In genomic region chr12:94263011-94263786, GRCh38 we compare ENCODE assay signal across 8 cellular contexts.
A peak's percentile ranks its signal among the peaks of the same experiment; 100 is the strongest.
DNase-seq lines count a peak whose midpoint lies in the region; ATAC-seq, FAIRE-seq and TF ChIP-seq lines count a peak whose summit lies in the region.

No MANE protein-coding gene starts in this region.

- DNase-seq in CD8-positive, alpha-beta memory T cell = peak; percentile 28 to 72 (median 58)
- no peak for DNase-seq in H9
- peak in 2 of 3 donors; percentile 53 to 65 for DNase-seq in Peyer's patch
- DNase-seq in activated naive CD4-positive, alpha-beta T cell treated with Interleukin-2 at 50 U/mL for 16 hours = peak; percentile 72
- DNase-seq in left colon = peak in 1 of 2 donors; percentile 38
- DNase-seq in stimulated activated CD8-positive, alpha-beta memory T cell treated with anti-CD3 and anti-CD28 coated beads, Interleukin-2, amount 100 ng/mL, for 1 hour (ENCODE audit: low read depth in 2 of 2) = peak; percentile 18 to 31
- no peak for DNase-seq in GM12892 (ENCODE audit: insufficient read length)
- no peak for DNase-seq in putamen (ENCODE audit: low spot score)

- H2BK12ac ChIP-seq in H9 (ENCODE audit: insufficient read length, low read depth, low read length) = peak overlapping the region; percentile 47

- no peak overlapping the region for H3K9ac ChIP-seq in H9 (ENCODE audit: extremely low read depth, insufficient read length, low read length)

- peaks cover 24% of the 10 kb centered on the region for H3K4me1 ChIP-seq in CD8-positive, alpha-beta memory T cell (ENCODE audit: insufficient read depth, low read length)
- peaks cover 18% of the 10 kb centered on the region; the same call in 1 of the 2 replicates for H3K4me1 ChIP-seq in H9 (ENCODE audit: insufficient read depth, low read length)
- peaks cover 0 to 11% (median 3%) of the 10 kb centered on the region in 4 donors for H3K4me1 ChIP-seq in Peyer's patch

- H3K9me3 ChIP-seq in CD8-positive, alpha-beta memory T cell (ENCODE audit: low read length) = no peaks in the 10 kb centered on the region
- H3K9me3 ChIP-seq in H9 (ENCODE audit: control insufficient read depth, low read depth, low read length) = no peaks in the 10 kb centered on the region
- no peaks in the 10 kb centered on the region for H3K9me3 ChIP-seq in Peyer's patch

- no peak overlapping the region for H4K5ac ChIP-seq in H9 (ENCODE audit: insufficient read length, low read depth, low read length)

- no peak overlapping the region for H4K8ac ChIP-seq in H9 (replicated peaks; ENCODE audit: insufficient read length, low read depth, low read length)

- H2BK15ac ChIP-seq in H9 (ENCODE audit: low read depth, low read length) = no peak overlapping the region

- peaks cover 11 to 46% (median 21%) of the 10 kb centered on the region in 3 donors for H3K36me3 Mint-ChIP-seq in CD8-positive, alpha-beta memory T cell
- H3K36me3 Mint-ChIP-seq in H9 (ENCODE audit: insufficient read depth in 1 of 3, low read depth in 3 of 3) = peaks cover 0 to 9% (median 4%) of the 10 kb centered on the region in 3 experiments; a peak in 4 of 7 replicates

- CTCF ChIA-PET in CD8-positive, alpha-beta memory T cell (lab: Charles Lee) = interaction anchor here (0.9 to 2.0 kb wide), 8 partner anchors 10 to 162 kb away, joined by 3 to 10 read pairs (median 4); partner anchors contain the start of gene PLXNC1

- FAIRE-seq in GM12892 (lab: Jason Lieb, UNC) = no peak

- H3K56ac ChIP-seq in H9 (ENCODE audit: insufficient read length, low read depth, low read length) = no peak overlapping the region

- H2AK5ac ChIP-seq in H9 (ENCODE audit: insufficient read length, low read length) = no peak overlapping the region

- no peak overlapping the region; the same call in 1 of the 2 replicates for H3K4ac ChIP-seq in H9 (ENCODE audit: low read depth, low read length)

- intact Hi-C loops in left colon (cut with DNase I, micrococcal nuclease) = no loop called here

- no peaks in the 10 kb centered on the region for H3K23me2 ChIP-seq in H9 (ENCODE audit: insufficient read length, low read depth, low read length, poor library complexity, severe bottlenecking)

- no peaks in the 10 kb centered on the region for H4K20me1 ChIP-seq in H9 (ENCODE audit: control insufficient read depth, insufficient read depth, insufficient read length)

- H2BK5ac ChIP-seq in H9 (ENCODE audit: insufficient read length, low read length) = no peak overlapping the region

- peak overlapping the region; percentile 75 for H3K27ac ChIP-seq in CD8-positive, alpha-beta memory T cell (ENCODE audit: low read depth, low read length)
- peak overlapping the region; percentile 1 for H3K27ac ChIP-seq in H9 (ENCODE audit: insufficient read length, low read depth, low read length)
- peak overlapping the region; percentile 74 to 84 (median 76) for H3K27ac ChIP-seq in Peyer's patch

- H3K4me2 ChIP-seq in H9 (ENCODE audit: insufficient read depth, insufficient read length, low read length) = no peak overlapping the region

- H2AFZ ChIP-seq in H9 (ENCODE audit: low read length) = no peak overlapping the region

- no peaks in the 10 kb centered on the region for H3K9me3 Mint-ChIP-seq in CD8-positive, alpha-beta memory T cell
- peaks cover 0 to 2% of the 10 kb centered on the region in 2 experiments; a peak in 2 of 5 replicates for H3K9me3 Mint-ChIP-seq in H9

- WGBS in H9 (ENCODE audit: extremely low coverage, insufficient read length, low lambda C conversion rate) = no CpG with 5 or more reads among the region's 14 CpGs

- ATAC-seq in left colon = peak; percentile 10

- peak overlapping the region; percentile 60 for H2BK20ac ChIP-seq in H9 (ENCODE audit: low read depth, low read length, poor library complexity, severe bottlenecking)

- peaks cover 0 to 7% of the 10 kb centered on the region in 2 donors for H3K27me3 Mint-ChIP-seq in CD8-positive, alpha-beta memory T cell
- H3K27me3 Mint-ChIP-seq in H9 (ENCODE audit: low read depth) = peaks cover 13% of the 10 kb centered on the region

- H3K27me3 ChIP-seq in CD8-positive, alpha-beta memory T cell (ENCODE audit: insufficient read depth, low read length, poor library complexity, severe bottlenecking) = no peaks in the 10 kb centered on the region
- H3K27me3 ChIP-seq in H9 (ENCODE audit: insufficient read depth, low read length) (no peaks in the 10 kb centered on the region), Peyer's patch (no peaks in the 10 kb centered on the region)

- H3K14ac ChIP-seq in H9 (ENCODE audit: insufficient read depth, low read length) = peak overlapping the region; percentile 11; the same call in 1 of the 2 replicates

- peak overlapping the region; percentile 23 for H3K18ac ChIP-seq in H9 (ENCODE audit: insufficient read length, low read depth, low read length)

- H3K79me2 ChIP-seq in H9 (ENCODE audit: insufficient read depth, low read length) = no peaks in the 10 kb centered on the region

- H3K4me3 ChIP-seq in CD8-positive, alpha-beta memory T cell (ENCODE audit: low read length) = peak overlapping the region; percentile 70
- peak overlapping the region; percentile 50 to 63 (median 54) for H3K4me3 ChIP-seq in Peyer's patch

- no peak overlapping the region for H4K91ac ChIP-seq in H9 (ENCODE audit: insufficient read length, low read depth, low read length)

- peaks cover 39 to 55% (median 52%) of the 10 kb centered on the region in 3 donors for H3K4me1 Mint-ChIP-seq in CD8-positive, alpha-beta memory T cell
- H3K4me1 Mint-ChIP-seq in H9 = peaks cover 60 to 66% of the 10 kb centered on the region in 2 experiments

- no peaks in the 10 kb centered on the region for H3K79me1 ChIP-seq in H9 (ENCODE audit: insufficient read depth, low read depth, low read length, poor library complexity, severe bottlenecking)

- H3K36me3 ChIP-seq in CD8-positive, alpha-beta memory T cell (ENCODE audit: insufficient read depth, low read length) = no peaks in the 10 kb centered on the region
- H3K36me3 ChIP-seq in Peyer's patch = no peaks in the 10 kb centered on the region

- H3K4me3 Mint-ChIP-seq in CD8-positive, alpha-beta memory T cell = peak overlapping the region; percentile 96 to 99 (median 97)
- H3K4me3 Mint-ChIP-seq in H9 = 0 out of 5 replicates have a peak overlapping the region, but pooled peaks of 1 of the 2 experiments have one; percentile 19

- TF ChIP-seq CTCF in H9 (conservative IDR thresholded peaks at IDR 0.05) (no peak), Peyer's patch (IDR thresholded peaks at IDR 0.05) (no peak)

- no peak overlapping the region for H3T11ph ChIP-seq in H9 (ENCODE audit: low read length)

- no peak overlapping the region for H2BK120ac ChIP-seq in H9 (ENCODE audit: low read depth, low read length, poor library complexity, severe bottlenecking)

- no peak for TF ChIP-seq POLR2A in Peyer's patch (IDR thresholded peaks at IDR 0.05)
- no peak for TF ChIP-seq POLR2A in GM12892 (IDR thresholded peaks at IDR 0.05; ENCODE audit: low read depth, low read length)

- H3K27ac Mint-ChIP-seq in CD8-positive, alpha-beta memory T cell = peak overlapping the region; percentile 98 to 100 (median 99)
- H3K27ac Mint-ChIP-seq in H9 = peak overlapping the region in 2 of 3 experiments; percentile 68 to 99; a peak in 4 of 7 replicates

- no peak overlapping the region for H3K23ac ChIP-seq in H9 (ENCODE audit: insufficient read length, low read depth, low read length)

- POLR2A ChIA-PET in CD8-positive, alpha-beta memory T cell (lab: Charles Lee) = interaction anchor here (0.6 to 2.3 kb wide), 7 partner anchors 8 to 196 kb away, joined by 3 to 20 read pairs (median 3); partner anchors contain the start of gene PLXNC1

Comparison
In these comparisons a context has a peak if more than half of its experiments do, and no peak if none do; other contexts are left out.
1. DNase-seq: peak in CD8-positive, alpha-beta memory T cell (5 of 5), Peyer's patch (2 of 3), activated naive CD4-positive, alpha-beta T cell treated with Interleukin-2 at 50 U/mL for 16 hours (single experiment) and stimulated activated CD8-positive, alpha-beta memory T cell treated with anti-CD3 and anti-CD28 coated beads, Interleukin-2, amount 100 ng/mL, for 1 hour (2 of 2); none in H9 (single experiment), GM12892 (single experiment) and putamen (single experiment).
2. H3K27ac ChIP-seq: peak in every context shown above with its lines; median percentile 76 in Peyer's patch; 75 in CD8-positive, alpha-beta memory T cell; 1 in H9.